ENCODE assay signal across 29 cellular contexts in the genomic region with DNA sequence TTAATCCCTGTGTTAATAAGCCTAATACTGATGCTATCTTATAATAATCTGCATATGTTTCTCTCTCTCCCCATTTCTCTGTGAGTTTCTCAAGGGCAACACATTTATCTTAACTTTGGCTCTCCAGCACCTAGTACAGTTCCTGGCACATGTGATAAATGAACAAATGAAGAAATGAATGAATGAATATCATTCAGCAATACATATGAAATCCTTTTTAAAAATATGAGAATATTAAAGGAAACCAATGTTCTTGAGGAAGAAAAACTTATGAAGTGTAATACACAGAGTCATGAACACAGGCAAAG. TPM values are rescaled to one million over a fixed set of nuclear protein-coding genes. Genes with fewer than 3 reads are reported as not detected.
DNase-seq lines count a peak whose midpoint lies in the region; ATAC-seq, FAIRE-seq and TF ChIP-seq lines count a peak whose summit lies in the region.
"Had no signal": no experiment of that assay in that cellular context is flagged by ENCODE, and none has a peak within 500 bp of the region (broad histone marks: within the 10 kb centered on the region; RNA-seq: fewer than 3 reads in every experiment).

No MANE protein-coding gene starts in this region.

- H3K27ac ChIP-seq in esophagus (ENCODE audit: low read depth in 2 of 2, low read length in 1 of 2) (peak overlapping the region; percentile 13 to 93), transverse colon (peak overlapping the region; percentile 42 to 68 (median 60))
- H3K27ac ChIP-seq: pancreas, upper lobe of left lung, VCaP had no signal

- H3K36me3 Mint-ChIP-seq in activated T-cell treated with anti-CD3 and anti-CD28 coated beads, Interleukin-2, amount 50 U/mL, for 72 hours (ENCODE audit: insufficient read depth in 2 of 2): peaks cover 11 to 13% of the 10 kb centered on the region in 2 donors
- peaks cover 41% of the 10 kb centered on the region for H3K36me3 Mint-ChIP-seq in activated T-cell treated with anti-CD3 and anti-CD28 coated beads, Interleukin-2, amount 50 U/mL, for 4 hours (ENCODE audit: insufficient read depth)
- peaks cover 67% of the 10 kb centered on the region for H3K36me3 Mint-ChIP-seq in T-cell

- H3K9me3 Mint-ChIP-seq in activated T-cell treated with anti-CD3 and anti-CD28 coated beads, Interleukin-2, amount 50 U/mL, for 72 hours: no peaks in the 10 kb centered on the region
- H3K9me3 Mint-ChIP-seq in activated T-cell treated with anti-CD3 and anti-CD28 coated beads, Interleukin-2, amount 50 U/mL, for 4 hours: no peaks in the 10 kb centered on the region
- no peaks in the 10 kb centered on the region for H3K9me3 Mint-ChIP-seq in T-cell

- no peak for TF ChIP-seq CTCF in transverse colon (IDR thresholded peaks at IDR 0.05)

- TF ChIP-seq POLR2A in transverse colon (IDR thresholded peaks at IDR 0.05): no peak
- no peak for TF ChIP-seq POLR2A in GM12891 (IDR thresholded peaks at IDR 0.05; ENCODE audit: low read depth, low read length)

- no peak overlapping the region for H3K4me3 ChIP-seq in esophagus (ENCODE audit: low read depth in 1 of 2, low read length in 2 of 2)
- no peak overlapping the region for H3K4me3 ChIP-seq in transverse colon
- H3K4me3 ChIP-seq: BLaER1 treated with 17β-estradiol and CSF1 and Interleukin-3, amounts not matched to agents 10 nM and 100 nM; pancreas; smooth muscle cell; upper lobe of left lung had no signal

- no peak for DNase-seq in activated T-cell treated with anti-CD3 and anti-CD28 coated beads, Interleukin-2, amount 50 U/mL, for 72 hours
- DNase-seq in activated T-cell treated with anti-CD3 and anti-CD28 coated beads, Interleukin-2, amount 50 U/mL, for 4 hours: no peak
- DNase-seq in T-cell (no peak), transverse colon (no peak), GM12891 (ENCODE audit: insufficient read length, low spot score) (no peak), T-helper 2 cell (no peak)
- DNase-seq in stimulated activated CD4-positive, alpha-beta T cell treated with anti-CD3 and anti-CD28 coated beads, Interleukin-4, amount 100 ng/mL, for 24 hours: no peak
- DNase-seq: activated CD4-positive, alpha-beta T cell treated with anti-CD3 and anti-CD28 coated beads for 48 hours; activated CD8-positive, alpha-beta memory T cell treated with anti-CD3 and anti-CD28 coated beads, Interleukin-2, amount 50 U/mL, for 48 hours; activated gamma-delta T cell treated with Interleukin-2 at 50 U/mL for 16 hours; caudate nucleus; DMS79; KG1; MM.1S; NCI-H1417 treated with DMSO at 0.1 percent for 48 hours; NCI-H2081 treated with DMSO at 0.1 percent for 48 hours; NCI-H345; NCI-H774; nephron progenitor cell; pancreas; stimulated activated CD4-positive, alpha-beta T cell treated with anti-CD3 and anti-CD28 coated beads, Interleukin-1b, Interleukin-23, amount 100 ng/mL, for 48 hours; T-helper 9 cell; upper lobe of left lung had no signal

- no peaks in the 10 kb centered on the region for H3K36me3 ChIP-seq in esophagus (ENCODE audit: control insufficient read depth in 2 of 2, insufficient read depth in 2 of 2, low read length in 1 of 2)
- no peaks in the 10 kb centered on the region for H3K36me3 ChIP-seq in transverse colon
- H3K36me3 ChIP-seq: pancreas had no signal

- intact Hi-C loops in transverse colon (cut with DNase I; ENCODE audit: low total_unique reads): no loop called here

- H3K4me1 ChIP-seq in esophagus (ENCODE audit: control insufficient read depth in 2 of 2, insufficient read depth in 2 of 2, low read length in 1 of 2) (peaks cover 2% of the 10 kb centered on the region in 2 donors), transverse colon (peaks cover 0 to 18% (median 3%) of the 10 kb centered on the region in 4 donors)
- H3K4me1 ChIP-seq: pancreas, upper lobe of left lung had no signal

- H3K27me3 Mint-ChIP-seq in activated T-cell treated with anti-CD3 and anti-CD28 coated beads, Interleukin-2, amount 50 U/mL, for 72 hours (ENCODE audit: low read depth): no peaks in the 10 kb centered on the region
- no peaks in the 10 kb centered on the region for H3K27me3 Mint-ChIP-seq in activated T-cell treated with anti-CD3 and anti-CD28 coated beads, Interleukin-2, amount 50 U/mL, for 4 hours (ENCODE audit: low read depth)
- no peaks in the 10 kb centered on the region for H3K27me3 Mint-ChIP-seq in T-cell

- H3K27me3 ChIP-seq in esophagus (ENCODE audit: control insufficient read depth in 1 of 2, insufficient read depth in 2 of 2, low read length in 2 of 2) (no peaks in the 10 kb centered on the region), transverse colon (no peaks in the 10 kb centered on the region)
- H3K27me3 ChIP-seq: BLaER1 treated with 17β-estradiol and CSF1 and Interleukin-3, amounts not matched to agents 10 nM and 100 nM; pancreas; upper lobe of left lung had no signal

- no peak for TF ChIP-seq EP300 in transverse colon (IDR thresholded peaks at IDR 0.05; ENCODE audit: low read depth)

- H3K9me3 ChIP-seq in esophagus (ENCODE audit: control insufficient read depth in 2 of 2, insufficient read depth in 1 of 2, low read depth in 1 of 2, low read length in 1 of 2) (no peaks in the 10 kb centered on the region), transverse colon (no peaks in the 10 kb centered on the region)
- H3K9me3 ChIP-seq: pancreas, upper lobe of left lung had no signal

- no peak for FAIRE-seq in GM12891 (lab: Jason Lieb, UNC)
- FAIRE-seq: astrocyte, pancreas had no signal

- POLR2A ChIA-PET in T-cell (lab: Charles Lee): no interaction called here

- ATAC-seq in activated T-cell treated with anti-CD3 and anti-CD28 coated beads, Interleukin-2, amount 50 U/mL, for 72 hours (replicated peaks in 1 of 2): no peak
- ATAC-seq in activated T-cell treated with anti-CD3 and anti-CD28 coated beads, Interleukin-2, amount 50 U/mL, for 4 hours: no peak
- ATAC-seq in T-cell (replicated peaks in 1 of 4): no peak
- ATAC-seq: pancreas, SK-N-SH treated with all-trans-retinoic acid at 6 μM for 48 hours had no signal

- H3K27ac Mint-ChIP-seq in activated T-cell treated with anti-CD3 and anti-CD28 coated beads, Interleukin-2, amount 50 U/mL, for 72 hours: peak overlapping the region; percentile 47
- peak overlapping the region; percentile 3 to 29 for H3K27ac Mint-ChIP-seq in T-cell
- H3K27ac Mint-ChIP-seq: nephron progenitor cell had no signal

- CTCF ChIA-PET in T-cell (lab: Charles Lee): no interaction called here

- in situ Hi-C loops in transverse colon (cut with MboI; ENCODE audit: low pct_ligation_motif_present in 1 of 4, low pct_unique_long_range_greater_than_20kb in 1 of 4, low sequenced_read_pairs in 3 of 4): no loop called here

- no peak overlapping the region for H3K4me3 Mint-ChIP-seq in activated T-cell treated with anti-CD3 and anti-CD28 coated beads, Interleukin-2, amount 50 U/mL, for 72 hours
- no peak overlapping the region for H3K4me3 Mint-ChIP-seq in activated T-cell treated with anti-CD3 and anti-CD28 coated beads, Interleukin-2, amount 50 U/mL, for 4 hours
- peak overlapping the region in 1 of 3 donors; percentile 47 for H3K4me3 Mint-ChIP-seq in T-cell
- H3K4me3 Mint-ChIP-seq: nephron progenitor cell had no signal

- peaks cover 23% of the 10 kb centered on the region for H3K4me1 Mint-ChIP-seq in activated T-cell treated with anti-CD3 and anti-CD28 coated beads, Interleukin-2, amount 50 U/mL, for 72 hours (ENCODE audit: low read depth)
- H3K4me1 Mint-ChIP-seq in activated T-cell treated with anti-CD3 and anti-CD28 coated beads, Interleukin-2, amount 50 U/mL, for 4 hours (ENCODE audit: low read depth): peaks cover 15% of the 10 kb centered on the region
- H3K4me1 Mint-ChIP-seq in T-cell: peaks cover 11 to 16% (median 11%) of the 10 kb centered on the region in 3 donors

TF ChIP-seq in GM12891, 5 proteins besides CTCF, POLR2A, EP300 and RAD21:
- TF ChIP-seq POLR2AphosphoS5 (IDR thresholded peaks at IDR 0.05; ENCODE audit: low read depth, low read length) (no peak), SPI1 (IDR thresholded peaks at IDR 0.05; ENCODE audit: low read depth, low read length) (no peak), POU2F2 (IDR thresholded peaks at IDR 0.05; ENCODE audit: low read depth, low read length) (no peak), TAF1 (IDR thresholded peaks at IDR 0.05; ENCODE audit: low read depth, low read length) (no peak), PAX5 (IDR thresholded peaks at IDR 0.05; ENCODE audit: insufficient read depth, low read length, severe bottlenecking) (no peak)
TF ChIP-seq in GM12891: peak in this region for 0.

RNA-seq across cellular contexts. Expression of gene PIGU, which starts 55.9 kb away (rescaled TPM):
- 10 to 100 TPM; 20.7 to 25.2 TPM for total RNA-seq in activated T-cell treated with anti-CD3 and anti-CD28 coated beads, Interleukin-2, amount 50 U/mL, for 72 hours
- 10 to 100 TPM; 21.5 to 27.3 (median 25.0) TPM for total RNA-seq in activated T-cell treated with anti-CD3 and anti-CD28 coated beads, Interleukin-2, amount 50 U/mL, for 4 hours
- total RNA-seq in T-cell (10 to 100 TPM in 4 of 5 donors, 1 to 10 TPM in 1; 8.6 to 17.1 (median 13.6) TPM), transverse colon (10 to 100 TPM in 3 of 4 donors, 1 to 10 TPM in 1; 4.1 to 28.7 (median 16.8) TPM)
- 10 to 100 TPM; 14.2 to 22.5 TPM for polyA plus RNA-seq in esophagus
- polyA plus RNA-seq in GM12891 (2012; ENCODE audit: low read depth, missing spikeins): 13.6 TPM
